18 cellular contexts compared by ENCODE assay signal in genomic region chr14:56752428-56752827, GRCh38. TPM values are rescaled to one million over a fixed set of nuclear protein-coding genes. Genes with fewer than 3 reads are reported as not detected.
DNase-seq lines count a peak whose midpoint lies in the region; ATAC-seq and TF ChIP-seq lines count a peak whose summit lies in the region.
"Had no signal": no experiment of that assay in that cellular context is flagged by ENCODE, and none has a peak within 500 bp of the region (broad histone marks: within the 10 kb centered on the region; RNA-seq: fewer than 3 reads in every experiment).

No MANE protein-coding gene starts in this region.

- CTCF ChIA-PET in PC-3 (lab: Charles Lee): interaction anchor here (0.5 kb wide), 1 partner anchor 463 kb away, joined by 4 read pairs; no protein-coding TSS in a partner anchor

- no peak for ATAC-seq in PC-3

- H3K4me3 ChIP-seq in PC-3 (ENCODE audit: low read length): no peak overlapping the region
- no peak overlapping the region for H3K4me3 ChIP-seq in hepatocyte
- H3K4me3 ChIP-seq in thyroid gland (replicated peaks in 1 of 3): no peak overlapping the region
- H3K4me3 ChIP-seq: BLaER1, GM23248, HAP-1 had no signal

- WGBS in hepatocyte (ENCODE audit: low lambda C conversion rate, missing lambda C conversion rate): 89% methylated on average over 7 of the region's 7 CpGs
- WGBS in thyroid gland, 2 donors: 93 to 95% methylated on average over 7 of the region's 7 CpGs

- no peak for TF ChIP-seq POLR2A in thyroid gland (IDR thresholded peaks at IDR 0.05)

- intact Hi-C loops in PC-3 (cut with micrococcal nuclease): no loop called here
- intact Hi-C loops in thyroid gland (cut with DNase I): no loop called here

- H3K9me3 ChIP-seq in PC-3 (ENCODE audit: low read length) (no peaks in the 10 kb centered on the region), hepatocyte (ENCODE audit: low read depth) (no peaks in the 10 kb centered on the region), thyroid gland (no peaks in the 10 kb centered on the region)
- H3K9me3 ChIP-seq: BLaER1, HAP-1 had no signal

- H3K9ac ChIP-seq in PC-3 (ENCODE audit: low read length): no peak overlapping the region
- H3K9ac ChIP-seq: BLaER1, GM23248 had no signal

- POLR2A ChIA-PET in PC-3 (lab: Charles Lee; ENCODE audit: unreplicated experiment): no interaction called here

- H3K4me2 ChIP-seq in PC-3 (ENCODE audit: low read length): no peak overlapping the region
- no peak overlapping the region for H3K4me2 ChIP-seq in hepatocyte
- H3K4me2 ChIP-seq: BLaER1 had no signal

- no peaks in the 10 kb centered on the region for H3K79me2 ChIP-seq in PC-3 (ENCODE audit: low read length)
- H3K79me2 ChIP-seq in hepatocyte: no peaks in the 10 kb centered on the region

- H3K4me1 ChIP-seq in PC-3 (ENCODE audit: insufficient read depth, low read length): no peaks in the 10 kb centered on the region
- H3K4me1 ChIP-seq in hepatocyte (ENCODE audit: insufficient read depth): no peaks in the 10 kb centered on the region
- no peaks in the 10 kb centered on the region for H3K4me1 ChIP-seq in thyroid gland
- H3K4me1 ChIP-seq: BLaER1 had no signal

- DNase-seq in NCI-H82 (lab: John Stamatoyannopoulos, UW): peak; percentile 63
- no peak for DNase-seq in NCI-H82 treated with DMSO at 0.1 percent for 48 hours (lab: John Stamatoyannopoulos, UW; ENCODE audit: unreplicated experiment)
- peak; percentile 31 for DNase-seq in PC-3
- peak; percentile 16 for DNase-seq in hepatocyte (ENCODE audit: low spot score)
- no peak for DNase-seq in thyroid gland
- DNase-seq in stimulated activated CD4-positive, alpha-beta T cell treated with anti-CD3 and anti-CD28 coated beads, Interleukin-4, amount 100 ng/mL, for 24 hours: no peak
- DNase-seq in NCI-H446 treated with DMSO at 0.1 percent for 48 hours (lab: John Stamatoyannopoulos, UW): no peak
- DNase-seq: 8988T; CD4-positive, alpha-beta memory T cell; DMS153; DND-41; GM23248 had no signal

- H2AFZ ChIP-seq in PC-3 (ENCODE audit: low read length) (no peak overlapping the region), hepatocyte (no peak overlapping the region)
- H2AFZ ChIP-seq: GM23248 had no signal

- H3F3A ChIP-seq in PC-3 (ENCODE audit: low read length, unreplicated experiment): no peaks in the 10 kb centered on the region

- no peaks in the 10 kb centered on the region for H3K9me2 ChIP-seq in PC-3 (replicated peaks; ENCODE audit: low read length)
- H3K9me2 ChIP-seq in hepatocyte (replicated peaks; ENCODE audit: insufficient read depth): no peaks in the 10 kb centered on the region

- H3K27me3 ChIP-seq in PC-3 (ENCODE audit: low read length) (peaks cover 79% of the 10 kb centered on the region), hepatocyte (no peaks in the 10 kb centered on the region), thyroid gland (peaks cover 4% of the 10 kb centered on the region)
- H3K27me3 ChIP-seq: BLaER1 had no signal

- BruUV-seq in PC-3 (replicated peaks; lab: Mats Ljungman, UMichigan): no TSS peak

- TF ChIP-seq CTCF in PC-3 (conservative IDR thresholded peaks at IDR 0.05; ENCODE audit: low read depth, low read length) (no peak), hepatocyte (IDR thresholded peaks at IDR 0.05; ENCODE audit: poor library complexity) (no peak), thyroid gland (IDR thresholded peaks at IDR 0.05) (no peak)

- H4K20me1 ChIP-seq in PC-3 (ENCODE audit: low read length): no peaks in the 10 kb centered on the region
- H4K20me1 ChIP-seq in hepatocyte (ENCODE audit: insufficient read depth, poor library complexity, severe bottlenecking): no peaks in the 10 kb centered on the region
- H4K20me1 ChIP-seq: BLaER1 had no signal

- H3K27ac ChIP-seq in PC-3 (ENCODE audit: low read length) (no peak overlapping the region), hepatocyte (no peak overlapping the region), thyroid gland (no peak overlapping the region)
- H3K27ac ChIP-seq: BLaER1, GM23248 had no signal

- H3K36me3 ChIP-seq in PC-3 (ENCODE audit: low read depth, low read length): no peaks in the 10 kb centered on the region
- H3K36me3 ChIP-seq in hepatocyte (replicated peaks; ENCODE audit: insufficient read depth, low read depth): no peaks in the 10 kb centered on the region
- H3K36me3 ChIP-seq in thyroid gland: no peaks in the 10 kb centered on the region
- H3K36me3 ChIP-seq: BLaER1, HAP-1 had no signal

RNA-seq across cellular contexts. Expression of gene OTX2, which starts 57.9 kb away (rescaled TPM):
- not detected in 2 replicates for total RNA-seq in PC-3 (2014; rRNA removed)
- total RNA-seq in hepatocyte: 0.53 TPM in 1 of 2 replicates, not detected in the other
- polyA plus RNA-seq in hepatocyte: 0.11 and 0.18 TPM in 2 replicates
- total RNA-seq in thyroid gland: not detected
- total RNA-seq: CD4-positive, alpha-beta memory T cell; GM23248; H4; HT-29 had no signal
- polyA plus RNA-seq: AG04450; CD14-positive monocyte; CD4-positive, alpha-beta memory T cell; GM23248 had no signal

Comparison
In these comparisons a context has a peak if more than half of its experiments do, and no peak if none do; other contexts are left out.
1. DNase-seq: peak in NCI-H82 (single experiment), PC-3 (single experiment) and hepatocyte (single experiment); none in NCI-H82 treated with DMSO at 0.1 percent for 48 hours (single experiment), thyroid gland (0 of 2), stimulated activated CD4-positive, alpha-beta T cell treated with anti-CD3 and anti-CD28 coated beads, Interleukin-4, amount 100 ng/mL, for 24 hours (single experiment) and NCI-H446 treated with DMSO at 0.1 percent for 48 hours (single experiment).